Comparison of ENCODE assay signal across 1 cellular context in genomic region chr12:113129664-113130456, GRCh38.
TF ChIP-seq lines count a peak whose summit lies in the region.

No MANE protein-coding gene starts in this region.

TF ChIP-seq in SK-N-SH, 30 proteins besides CTCF, POLR2A, EP300 and RAD21 (continued from another document):
- TF ChIP-seq RCOR1 (IDR thresholded peaks at IDR 0.05; ENCODE audit: low read length) = no peak
- no peak for TF ChIP-seq GABPA (IDR thresholded peaks at IDR 0.05; ENCODE audit: low read depth)
